ENCODE assay signal across 17 cellular contexts in genomic region chr21:46000731-46001641, GRCh38. TPM values are rescaled to one million over a fixed set of nuclear protein-coding genes. Genes with fewer than 3 reads are reported as not detected.
A peak's percentile ranks its signal among the peaks of the same experiment; 100 is the strongest.
DNase-seq lines count a peak whose midpoint lies in the region; ATAC-seq, FAIRE-seq and TF ChIP-seq lines count a peak whose summit lies in the region.
"Had no signal": no experiment of that assay in that cellular context is flagged by ENCODE, and none has a peak within 500 bp of the region (broad histone marks: within the 10 kb centered on the region; RNA-seq: fewer than 3 reads in every experiment).

No MANE protein-coding gene starts in this region.

- H3K9me3 Mint-ChIP-seq in activated T-cell treated with anti-CD3 and anti-CD28 coated beads, Interleukin-2, amount 50 U/mL, for 24 hours, result no peaks in the 10 kb centered on the region
- H3K9me3 Mint-ChIP-seq in activated T-cell treated with anti-CD3 and anti-CD28 coated beads, Interleukin-2, amount 50 U/mL, for 4 hours, result no peaks in the 10 kb centered on the region
- H3K9me3 Mint-ChIP-seq in chondrocyte (ENCODE audit: low read depth), result no peaks in the 10 kb centered on the region
- H3K9me3 Mint-ChIP-seq in stimulated activated memory B cell treated with anti-CD40 and anti-IgM and Interleukin-4, amounts not matched to agents 10 μg/mL and 1 μg/mL and 100 μg/mL, for 72 hours, result peaks cover 4% of the 10 kb centered on the region

- TF ChIP-seq EP300 in stomach (IDR thresholded peaks at IDR 0.05), result no peak

- 73 to 100% (median 79%) methylated on average over 1 to 44 of the region's 44 CpGs for WGBS in stomach, 5 donors

- no peak overlapping the region for H3K4me3 Mint-ChIP-seq in activated T-cell treated with anti-CD3 and anti-CD28 coated beads, Interleukin-2, amount 50 U/mL, for 24 hours
- no peak overlapping the region for H3K4me3 Mint-ChIP-seq in activated T-cell treated with anti-CD3 and anti-CD28 coated beads, Interleukin-2, amount 50 U/mL, for 4 hours
- H3K4me3 Mint-ChIP-seq in chondrocyte (ENCODE audit: unreplicated experiment), result no peak overlapping the region
- H3K4me3 Mint-ChIP-seq in stimulated activated memory B cell treated with anti-CD40 and anti-IgM and Interleukin-4, amounts not matched to agents 10 μg/mL and 1 μg/mL and 100 μg/mL, for 72 hours, result no peak overlapping the region
- H3K4me3 Mint-ChIP-seq: activated naive CD8-positive, alpha-beta T cell; dendritic cell treated with granulocyte-macrophage colony-stimulating factor and Interleukin-4, amounts not matched to agents 40 ng/mL and 50 ng/mL, for 4 days had no signal

- DNase-seq in activated T-cell treated with anti-CD3 and anti-CD28 coated beads, Interleukin-2, amount 50 U/mL, for 24 hours, result peak; percentile 26
- no peak for DNase-seq in activated T-cell treated with anti-CD3 and anti-CD28 coated beads, Interleukin-2, amount 50 U/mL, for 4 hours
- DNase-seq in chondrocyte (ENCODE audit: low spot score) (peak; percentile 88), kidney (peak; percentile 68), stomach (peak; percentile 24), DMS114 treated with DMSO at 0.1 percent for 48 hours (lab: John Stamatoyannopoulos, UW; ENCODE audit: unreplicated experiment) (no peak)
- DNase-seq in stimulated activated CD4-positive, alpha-beta T cell treated with anti-CD3 and anti-CD28 coated beads, Interleukin-2, amount 100 ng/mL, for 48 hours, result no peak
- DNase-seq: activated CD4-positive, alpha-beta T cell treated with anti-CD3 and anti-CD28 coated beads for 48 hours; Calu3; KBM-7; NCI-H1930; SW 1271 had no signal

- TF ChIP-seq CTCF in chondrocyte (IDR thresholded peaks at IDR 0.05) (no peak), kidney (IDR thresholded peaks at IDR 0.05; ENCODE audit: borderline replicate concordance, extremely low read depth, insufficient read depth) (no peak), stomach (IDR thresholded peaks at IDR 0.05) (no peak)

- H3K27me3 Mint-ChIP-seq in activated T-cell treated with anti-CD3 and anti-CD28 coated beads, Interleukin-2, amount 50 U/mL, for 24 hours, result no peaks in the 10 kb centered on the region
- no peaks in the 10 kb centered on the region for H3K27me3 Mint-ChIP-seq in activated T-cell treated with anti-CD3 and anti-CD28 coated beads, Interleukin-2, amount 50 U/mL, for 4 hours (ENCODE audit: low read depth)
- H3K27me3 Mint-ChIP-seq in chondrocyte (ENCODE audit: low read depth), result no peaks in the 10 kb centered on the region
- peaks cover 9% of the 10 kb centered on the region for H3K27me3 Mint-ChIP-seq in stimulated activated memory B cell treated with anti-CD40 and anti-IgM and Interleukin-4, amounts not matched to agents 10 μg/mL and 1 μg/mL and 100 μg/mL, for 72 hours
- H3K27me3 Mint-ChIP-seq: activated naive CD8-positive, alpha-beta T cell; dendritic cell treated with granulocyte-macrophage colony-stimulating factor and Interleukin-4, amounts not matched to agents 40 ng/mL and 50 ng/mL, for 4 days had no signal

- no peak overlapping the region for H3K27ac Mint-ChIP-seq in activated T-cell treated with anti-CD3 and anti-CD28 coated beads, Interleukin-2, amount 50 U/mL, for 24 hours
- H3K27ac Mint-ChIP-seq in chondrocyte (ENCODE audit: unreplicated experiment), result peak overlapping the region; percentile 36
- no peak overlapping the region for H3K27ac Mint-ChIP-seq in stimulated activated memory B cell treated with anti-CD40 and anti-IgM and Interleukin-4, amounts not matched to agents 10 μg/mL and 1 μg/mL and 100 μg/mL, for 72 hours
- H3K27ac Mint-ChIP-seq: activated naive CD8-positive, alpha-beta T cell; dendritic cell treated with granulocyte-macrophage colony-stimulating factor and Interleukin-4, amounts not matched to agents 40 ng/mL and 50 ng/mL, for 4 days had no signal

- H3K4me1 Mint-ChIP-seq in activated T-cell treated with anti-CD3 and anti-CD28 coated beads, Interleukin-2, amount 50 U/mL, for 24 hours (ENCODE audit: low read depth), result no peaks in the 10 kb centered on the region
- no peaks in the 10 kb centered on the region for H3K4me1 Mint-ChIP-seq in activated T-cell treated with anti-CD3 and anti-CD28 coated beads, Interleukin-2, amount 50 U/mL, for 4 hours (ENCODE audit: low read depth)
- H3K4me1 Mint-ChIP-seq in chondrocyte (ENCODE audit: low read depth), result no peaks in the 10 kb centered on the region
- no peaks in the 10 kb centered on the region for H3K4me1 Mint-ChIP-seq in stimulated activated memory B cell treated with anti-CD40 and anti-IgM and Interleukin-4, amounts not matched to agents 10 μg/mL and 1 μg/mL and 100 μg/mL, for 72 hours

- no peaks in the 10 kb centered on the region for H3K9me3 ChIP-seq in kidney (ENCODE audit: control insufficient read depth in 1 of 2, low read length in 2 of 2)
- no peaks in the 10 kb centered on the region for H3K9me3 ChIP-seq in stomach
- H3K9me3 ChIP-seq: upper lobe of left lung had no signal

- H3K27ac ChIP-seq in kidney (ENCODE audit: low read depth in 2 of 2, low read length in 2 of 2), result no peak overlapping the region
- peak overlapping the region in 4 of 5 donors; percentile 20 to 75 (median 53) for H3K27ac ChIP-seq in stomach
- H3K27ac ChIP-seq: upper lobe of left lung had no signal

- no peak for ATAC-seq in activated T-cell treated with anti-CD3 and anti-CD28 coated beads, Interleukin-2, amount 50 U/mL, for 4 hours
- ATAC-seq in stimulated activated memory B cell treated with anti-CD40 and anti-IgM and Interleukin-4, amounts not matched to agents 10 μg/mL and 1 μg/mL and 100 μg/mL, for 72 hours, result no peak

- FAIRE-seq in kidney (lab: Jason Lieb, UNC), result no peak
- FAIRE-seq: keratinocyte had no signal

- no peaks in the 10 kb centered on the region for H3K36me3 Mint-ChIP-seq in activated T-cell treated with anti-CD3 and anti-CD28 coated beads, Interleukin-2, amount 50 U/mL, for 24 hours (ENCODE audit: low read depth)
- H3K36me3 Mint-ChIP-seq in activated T-cell treated with anti-CD3 and anti-CD28 coated beads, Interleukin-2, amount 50 U/mL, for 4 hours (ENCODE audit: insufficient read depth), result no peaks in the 10 kb centered on the region
- H3K36me3 Mint-ChIP-seq in chondrocyte (ENCODE audit: low read depth), result peaks cover 22% of the 10 kb centered on the region
- no peaks in the 10 kb centered on the region for H3K36me3 Mint-ChIP-seq in stimulated activated memory B cell treated with anti-CD40 and anti-IgM and Interleukin-4, amounts not matched to agents 10 μg/mL and 1 μg/mL and 100 μg/mL, for 72 hours
- H3K36me3 Mint-ChIP-seq: activated naive CD8-positive, alpha-beta T cell had no signal

- H3K36me3 ChIP-seq in kidney (ENCODE audit: control insufficient read depth in 1 of 2, insufficient read depth in 2 of 2, low read length in 2 of 2), result no peaks in the 10 kb centered on the region
- peaks cover 30 to 87% (median 76%) of the 10 kb centered on the region in 4 donors for H3K36me3 ChIP-seq in stomach

- H3K27me3 ChIP-seq in stomach, result no peaks in the 10 kb centered on the region
- H3K27me3 ChIP-seq: upper lobe of left lung had no signal

- H3K4me1 ChIP-seq in kidney (ENCODE audit: control insufficient read depth in 1 of 2, insufficient read depth in 1 of 2, low read depth in 1 of 2, low read length in 2 of 2), result no peaks in the 10 kb centered on the region
- H3K4me1 ChIP-seq in stomach, result no peaks in the 10 kb centered on the region
- H3K4me1 ChIP-seq: upper lobe of left lung had no signal

- TF ChIP-seq POLR2A in stomach (IDR thresholded peaks at IDR 0.05), result no peak

- intact Hi-C loops in kidney (cut with DNase I) (no loop called here), stomach (cut with DNase I; ENCODE audit: low total_unique reads) (no loop called here)

- no peak overlapping the region for H3K4me3 ChIP-seq in kidney (ENCODE audit: low read length in 2 of 2)
- no peak overlapping the region for H3K4me3 ChIP-seq in stomach
- H3K4me3 ChIP-seq: upper lobe of left lung had no signal

- H3K9ac ChIP-seq in kidney (ENCODE audit: low read length in 2 of 2), result no peak overlapping the region

RNA-seq across cellular contexts. Expression of gene COL6A1, which starts 19.4 kb away (rescaled TPM):
- total RNA-seq in activated T-cell treated with anti-CD3 and anti-CD28 coated beads, Interleukin-2, amount 50 U/mL, for 4 hours, result 1 to 10 TPM; 2.8 to 3.6 (median 3.0) TPM
- total RNA-seq in chondrocyte, result 994 to 1,063 TPM (median 1,052 TPM) in 3 replicates
- total RNA-seq in kidney, result 127 TPM
- polyA plus RNA-seq in kidney (ENCODE audit: insufficient read depth, low read depth, low replicate concordance), result 112 TPM
- 100 to 1,000 TPM; 147 to 756 (median 342) TPM for total RNA-seq in stomach
- 100 to 1,000 TPM in 1 of 3 donors, 10 to 100 TPM in 2; 63.2 to 174 (median 73.6) TPM for polyA plus RNA-seq in stomach

Comparison
In these comparisons a context has a peak if more than half of its experiments do, and no peak if none do; other contexts are left out.
1. DNase-seq: peak in activated T-cell treated with anti-CD3 and anti-CD28 coated beads, Interleukin-2, amount 50 U/mL, for 24 hours (single experiment), chondrocyte (single experiment), kidney (single experiment) and stomach (single experiment); none in activated T-cell treated with anti-CD3 and anti-CD28 coated beads, Interleukin-2, amount 50 U/mL, for 4 hours (single experiment), stimulated activated CD4-positive, alpha-beta T cell treated with anti-CD3 and anti-CD28 coated beads, Interleukin-2, amount 100 ng/mL, for 48 hours (0 of 2) and DMS114 treated with DMSO at 0.1 percent for 48 hours (single experiment).
2. H3K27ac ChIP-seq: peak in stomach (4 of 5); none in kidney (0 of 2).
3. RNA of gene COL6A1, which starts 19.4 kb away (total RNA-seq): 994 to 1,063 TPM in chondrocyte, 147 to 756 TPM in stomach and 127 TPM in kidney (single experiment); 2.8 to 3.6 TPM in activated T-cell treated with anti-CD3 and anti-CD28 coated beads, Interleukin-2, amount 50 U/mL, for 4 hours; every median in the first group is over 10 times any median in the second.